In the genomic region with DNA sequence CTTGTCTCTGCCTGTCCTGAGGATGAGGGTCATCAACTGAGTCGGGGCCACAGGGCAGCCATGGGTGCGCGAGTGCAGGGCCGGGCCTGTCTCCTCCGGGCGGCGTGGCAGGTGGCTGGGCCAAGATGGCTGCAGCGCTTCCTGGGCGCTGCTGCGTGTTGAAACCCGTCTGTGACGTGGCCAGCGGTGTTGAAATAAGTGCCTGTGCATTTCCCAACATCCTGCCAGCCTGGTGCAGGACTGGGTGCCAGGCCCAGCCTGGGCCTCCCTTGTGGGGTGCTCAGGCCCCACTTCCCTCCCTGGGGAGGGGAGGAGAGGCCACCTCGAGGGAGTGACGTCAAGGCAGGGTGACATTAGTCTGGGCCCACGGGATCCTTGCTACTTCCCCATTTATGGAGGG, we compare ENCODE assay signal across 12 cellular contexts. TPM values are rescaled to one million over a fixed set of nuclear protein-coding genes. Genes with fewer than 3 reads are reported as not detected.
DNase-seq lines count a peak whose midpoint lies in the region; ATAC-seq, FAIRE-seq and TF ChIP-seq lines count a peak whose summit lies in the region.
"Had no signal": no experiment of that assay in that cellular context is flagged by ENCODE, and none has a peak within 500 bp of the region (broad histone marks: within the 10 kb centered on the region; RNA-seq: fewer than 3 reads in every experiment).

No MANE protein-coding gene starts in this region.

- peaks cover 16% of the 10 kb centered on the region for H3K4me1 ChIP-seq in foreskin keratinocyte
- H3K4me1 ChIP-seq in naive thymus-derived CD4-positive, alpha-beta T cell (ENCODE audit: control insufficient read depth in 2 of 2, insufficient read depth in 2 of 2, low read length in 2 of 2) = peaks cover 0 to 3% of the 10 kb centered on the region in 2 donors
- peaks cover 0 to 13% of the 10 kb centered on the region in 2 donors for H3K4me1 ChIP-seq in small intestine (ENCODE audit: control insufficient read depth in 2 of 2, insufficient read depth in 1 of 2, low read depth in 1 of 2, low read length in 1 of 2)

- TF ChIP-seq CTCF in foreskin keratinocyte (conservative IDR thresholded peaks at IDR 0.05) = no peak

- H3K4me3 ChIP-seq in naive thymus-derived CD4-positive, alpha-beta T cell (ENCODE audit: low read length) = no peak overlapping the region
- H3K4me3 ChIP-seq in small intestine (ENCODE audit: low read depth in 1 of 2, low read length in 2 of 2) = no peak overlapping the region

- no peak for FAIRE-seq in small intestine (lab: Jason Lieb, UNC)

- POLR2A ChIA-PET in naive thymus-derived CD4-positive, alpha-beta T cell (lab: Charles Lee) = no interaction called here

- peak; percentile 92 for DNase-seq in SKM-1 treated with dmso at 0.1 percent for 144 hours (lab: John Stamatoyannopoulos, UW; ENCODE audit: unreplicated experiment)
- peak; percentile 79 to 87 for DNase-seq in foreskin keratinocyte
- peak in 1 of 9 donors; percentile 53 for DNase-seq in naive thymus-derived CD4-positive, alpha-beta T cell
- peak; percentile 91 for DNase-seq in ureter (ENCODE audit: low spot score)
- DNase-seq in small intestine = no peak
- no peak for DNase-seq in DMS 273 (lab: John Stamatoyannopoulos, UW; ENCODE audit: unreplicated experiment)
- no peak for DNase-seq in SHP77 treated with DMSO at 0.1 percent for 48 hours (lab: John Stamatoyannopoulos, UW)
- DNase-seq: DMS79 treated with DMSO at 0.1 percent for 48 hours, NCI-H774 had no signal

- no peaks in the 10 kb centered on the region for H3K27me3 Mint-ChIP-seq in naive thymus-derived CD4-positive, alpha-beta T cell

- H3K36me3 ChIP-seq in naive thymus-derived CD4-positive, alpha-beta T cell (ENCODE audit: control insufficient read depth in 2 of 3, insufficient read depth in 3 of 3, low read length in 3 of 3) = no peaks in the 10 kb centered on the region
- H3K36me3 ChIP-seq in small intestine (ENCODE audit: control insufficient read depth in 2 of 2, insufficient read depth in 2 of 2, low read length in 2 of 2) = no peaks in the 10 kb centered on the region

- no peak overlapping the region for H3K27ac Mint-ChIP-seq in naive thymus-derived CD4-positive, alpha-beta T cell
- H3K27ac Mint-ChIP-seq: T-helper 2 cell treated with Interferon-gamma antibody and Interleukin-4, amounts not matched to agents 5 μg/mL and 100 μg/mL, for 36 hours had no signal

- no peaks in the 10 kb centered on the region for H3K36me3 Mint-ChIP-seq in naive thymus-derived CD4-positive, alpha-beta T cell
- H3K36me3 Mint-ChIP-seq: natural killer cell treated with Interleukin-12 subunit alpha and Interleukin-12 subunit beta and Interleukin-15 and Interleukin-18, amount 100 ng/mL, for 72 hours had no signal

- no peaks in the 10 kb centered on the region for H3K9me3 ChIP-seq in naive thymus-derived CD4-positive, alpha-beta T cell (ENCODE audit: control insufficient read depth in 2 of 3, low read length in 3 of 3)
- no peaks in the 10 kb centered on the region for H3K9me3 ChIP-seq in small intestine (ENCODE audit: control insufficient read depth, low read depth)

- H3K9me3 Mint-ChIP-seq in naive thymus-derived CD4-positive, alpha-beta T cell = peaks cover 0 to 1% (median 0%) of the 10 kb centered on the region in 11 donors
- H3K9me3 Mint-ChIP-seq: natural killer cell treated with Interleukin-12 subunit alpha and Interleukin-12 subunit beta and Interleukin-15 and Interleukin-18, amount 100 ng/mL, for 72 hours; T-helper 2 cell treated with Interferon-gamma antibody and Interleukin-4, amounts not matched to agents 5 μg/mL and 100 μg/mL, for 36 hours had no signal

- 75 to 77% (median 76%) methylated on average over 16 of the region's 16 CpGs for WGBS in small intestine, 3 donors

- intact Hi-C loops in naive thymus-derived CD4-positive, alpha-beta T cell (cut with micrococcal nuclease) = no loop called here

- H3K27me3 ChIP-seq in foreskin keratinocyte (no peaks in the 10 kb centered on the region), small intestine (ENCODE audit: control insufficient read depth in 2 of 2, insufficient read depth in 2 of 2, low read length in 2 of 2) (no peaks in the 10 kb centered on the region)
- H3K27me3 ChIP-seq in naive thymus-derived CD4-positive, alpha-beta T cell (ENCODE audit: control insufficient read depth in 2 of 2, insufficient read depth in 2 of 2, low read length in 2 of 2) = no peaks in the 10 kb centered on the region

- ATAC-seq in foreskin keratinocyte = peak; percentile 77
- peak; percentile 81 for ATAC-seq in naive thymus-derived CD4-positive, alpha-beta T cell
- ATAC-seq in GM21515 (IDR thresholded peaks at IDR 0.05; ENCODE audit: unreplicated experiment) = no peak

- H3K4me3 Mint-ChIP-seq in naive thymus-derived CD4-positive, alpha-beta T cell = no peak overlapping the region
- H3K4me3 Mint-ChIP-seq: natural killer cell treated with Interleukin-12 subunit alpha and Interleukin-12 subunit beta and Interleukin-15 and Interleukin-18, amount 100 ng/mL, for 72 hours; T-helper 2 cell treated with Interferon-gamma antibody and Interleukin-4, amounts not matched to agents 5 μg/mL and 100 μg/mL, for 36 hours had no signal

- peaks cover 0 to 27% (median 14%) of the 10 kb centered on the region in 7 donors for H3K4me1 Mint-ChIP-seq in naive thymus-derived CD4-positive, alpha-beta T cell

- H3K27ac ChIP-seq in foreskin keratinocyte = peak overlapping the region; percentile 65
- H3K27ac ChIP-seq in naive thymus-derived CD4-positive, alpha-beta T cell (ENCODE audit: low read depth, low read length) = no peak overlapping the region
- H3K27ac ChIP-seq in small intestine (ENCODE audit: low read depth in 1 of 2, low read length in 1 of 2) = peak overlapping the region in 1 of 2 donors; percentile 21

- CTCF ChIA-PET in naive thymus-derived CD4-positive, alpha-beta T cell (lab: Charles Lee) = no interaction called here

RNA-seq across cellular contexts. Expression of gene RXRA, which starts 45.5 kb away (rescaled TPM):
- total RNA-seq in foreskin keratinocyte (24.1 and 25.2 TPM in 2 replicates), ureter (173 TPM)
- polyA plus RNA-seq in foreskin keratinocyte (16.5 and 18.3 TPM in 2 replicates), small intestine (10 to 100 TPM; 30.8 to 48.3 (median 34.7) TPM)
- total RNA-seq in naive thymus-derived CD4-positive, alpha-beta T cell = 10 to 100 TPM in 2 of 5 experiments, 1 to 10 TPM in 3; 5.9 to 59.5 (median 8.6) TPM
- under 1 TPM; 0.31 TPM for polyA plus RNA-seq in naive thymus-derived CD4-positive, alpha-beta T cell

Comparison
In these comparisons a context has a peak if more than half of its experiments do, and no peak if none do; other contexts are left out.
1. DNase-seq: peak in SKM-1 treated with dmso at 0.1 percent for 144 hours (single experiment), foreskin keratinocyte (2 of 2) and ureter (single experiment); none in small intestine (single experiment), DMS 273 (single experiment) and SHP77 treated with DMSO at 0.1 percent for 48 hours (single experiment).